Comparison of ENCODE assay signal across 1 cellular context in genomic region chr12:46370380-46370734, GRCh38.
TF ChIP-seq lines count a peak whose summit lies in the region.

No MANE protein-coding gene starts in this region.

TF ChIP-seq in GM23338, 12 proteins besides CTCF, POLR2A, EP300 and RAD21 (continued from another document):
- TF ChIP-seq REST (IDR thresholded peaks at IDR 0.05; ENCODE audit: unreplicated experiment) (no peak), CREB1 (CRISPR knock-in tag; IDR thresholded peaks at IDR 0.05; ENCODE audit: low read depth) (no peak), JUNB (IDR thresholded peaks at IDR 0.05; ENCODE audit: unreplicated experiment) (no peak)
